Comparison of ENCODE assay signal across 25 cellular contexts in genomic region chr17:71496552-71496951, GRCh38.
A peak's percentile ranks its signal among the peaks of the same experiment; 100 is the strongest.
DNase-seq lines count a peak whose midpoint lies in the region; ATAC-seq and TF ChIP-seq lines count a peak whose summit lies in the region.
"Had no signal": no experiment of that assay in that cellular context is flagged by ENCODE, and none has a peak within 500 bp of the region (broad histone marks: within the 10 kb centered on the region; RNA-seq: fewer than 3 reads in every experiment).

No MANE protein-coding gene starts in this region.

- H3K27me3 Mint-ChIP-seq in HFFc6 (ENCODE audit: insufficient read depth), result no peaks in the 10 kb centered on the region
- no peaks in the 10 kb centered on the region for H3K27me3 Mint-ChIP-seq in activated naive CD4-positive, alpha-beta T cell treated with anti-CD3 and anti-CD28 coated beads for 36 hours (ENCODE audit: low read depth)
- H3K27me3 Mint-ChIP-seq in activated T-helper 17 cell treated with anti-CD3 and anti-CD28 coated beads, Interleukin-2, amount 50 U/mL, for 72 hours, result no peaks in the 10 kb centered on the region

- DNase-seq in AG08395 (ENCODE audit: low spot score), result peak; percentile 64
- DNase-seq in HFFc6, result peak; percentile 84
- peak; percentile 13 for DNase-seq in astrocyte of the hippocampus (ENCODE audit: low read depth, low spot score)
- peak; percentile 41 for DNase-seq in myocyte (ENCODE audit: low read depth)
- DNase-seq in NCI-H146 treated with DMSO at 0.1 percent for 48 hours (lab: John Stamatoyannopoulos, UW; ENCODE audit: unreplicated experiment), result no peak
- no peak for DNase-seq in NCI-H446 (lab: John Stamatoyannopoulos, UW)
- DNase-seq in activated naive CD4-positive, alpha-beta T cell treated with anti-CD3 and anti-CD28 coated beads for 36 hours, result no peak
- DNase-seq: activated CD4-positive, alpha-beta T cell treated with anti-CD3 and anti-CD28 coated beads for 1 hour; activated CD8-positive, alpha-beta T cell treated with anti-CD3 and anti-CD28 coated beads, Interleukin-2, amount 10 ng/mL, durations not matched to agents 7 days and 5 days; activated gamma-delta T cell; anterior cingulate cortex; central memory CD4-positive, alpha-beta T cell; heart right ventricle; left cardiac atrium; NCI-H1436; NCI-H2171; NCI-H524; SJCRH30; small intestine; stimulated activated CD4-positive, alpha-beta T cell treated with anti-CD3 and anti-CD28 coated beads, Interleukin-2, amount 100 ng/mL, for 24 hours; substantia nigra; uterus had no signal

- CTCF ChIA-PET in activated naive CD4-positive, alpha-beta T cell treated with anti-CD3 and anti-CD28 coated beads for 36 hours (lab: Charles Lee), result no interaction called here

- H3K9me3 Mint-ChIP-seq in HFFc6, result no peaks in the 10 kb centered on the region
- peaks cover 5% of the 10 kb centered on the region for H3K9me3 Mint-ChIP-seq in activated naive CD4-positive, alpha-beta T cell treated with anti-CD3 and anti-CD28 coated beads for 36 hours
- peaks cover 3% of the 10 kb centered on the region for H3K9me3 Mint-ChIP-seq in activated T-helper 17 cell treated with anti-CD3 and anti-CD28 coated beads, Interleukin-2, amount 50 U/mL, for 72 hours

- ATAC-seq in activated T-helper 17 cell treated with anti-CD3 and anti-CD28 coated beads, Interleukin-2, amount 50 U/mL, for 72 hours (replicated peaks), result no peak
- ATAC-seq: activated CD8-positive, alpha-beta T cell treated with anti-CD3 and anti-CD28 coated beads, Interleukin-2, amount 10 ng/mL, durations not matched to agents 7 days and 5 days; heart right ventricle; K562; left cardiac atrium had no signal

- peaks cover 41% of the 10 kb centered on the region for H3K4me1 Mint-ChIP-seq in HFFc6 (ENCODE audit: low read depth)
- no peaks in the 10 kb centered on the region for H3K4me1 Mint-ChIP-seq in activated naive CD4-positive, alpha-beta T cell treated with anti-CD3 and anti-CD28 coated beads for 36 hours (ENCODE audit: low read depth)
- no peaks in the 10 kb centered on the region for H3K4me1 Mint-ChIP-seq in activated T-helper 17 cell treated with anti-CD3 and anti-CD28 coated beads, Interleukin-2, amount 50 U/mL, for 72 hours
- H3K4me1 Mint-ChIP-seq: CD14-positive monocyte had no signal

- intact Hi-C loops in activated naive CD4-positive, alpha-beta T cell treated with anti-CD3 and anti-CD28 coated beads for 36 hours (cut with micrococcal nuclease), result no loop called here

- H3K36me3 Mint-ChIP-seq in HFFc6 (ENCODE audit: low read depth), result no peaks in the 10 kb centered on the region
- H3K36me3 Mint-ChIP-seq in activated naive CD4-positive, alpha-beta T cell treated with anti-CD3 and anti-CD28 coated beads for 36 hours (ENCODE audit: low read depth), result no peaks in the 10 kb centered on the region
- no peaks in the 10 kb centered on the region for H3K36me3 Mint-ChIP-seq in activated T-helper 17 cell treated with anti-CD3 and anti-CD28 coated beads, Interleukin-2, amount 50 U/mL, for 72 hours (ENCODE audit: low read depth)
- H3K36me3 Mint-ChIP-seq: CD14-positive monocyte had no signal

- no peak for TF ChIP-seq CTCF in HFFc6 (IDR thresholded peaks at IDR 0.05)

- no peak overlapping the region for H3K4me3 Mint-ChIP-seq in HFFc6
- no peak overlapping the region for H3K4me3 Mint-ChIP-seq in activated naive CD4-positive, alpha-beta T cell treated with anti-CD3 and anti-CD28 coated beads for 36 hours
- H3K4me3 Mint-ChIP-seq in activated T-helper 17 cell treated with anti-CD3 and anti-CD28 coated beads, Interleukin-2, amount 50 U/mL, for 72 hours, result no peak overlapping the region
- H3K4me3 Mint-ChIP-seq: activated CD8-positive, alpha-beta T cell treated with anti-CD3 and anti-CD28 coated beads, Interleukin-2, amount 10 ng/mL, durations not matched to agents 7 days and 5 days; CD14-positive monocyte had no signal

- H3K27ac Mint-ChIP-seq in HFFc6, result no peak overlapping the region
- H3K27ac Mint-ChIP-seq in activated naive CD4-positive, alpha-beta T cell treated with anti-CD3 and anti-CD28 coated beads for 36 hours, result no peak overlapping the region
- H3K27ac Mint-ChIP-seq in activated T-helper 17 cell treated with anti-CD3 and anti-CD28 coated beads, Interleukin-2, amount 50 U/mL, for 72 hours, result no peak overlapping the region
- H3K27ac Mint-ChIP-seq: activated CD8-positive, alpha-beta T cell treated with anti-CD3 and anti-CD28 coated beads, Interleukin-2, amount 10 ng/mL, durations not matched to agents 7 days and 5 days; CD14-positive monocyte had no signal

Comparison
In these comparisons a context has a peak if more than half of its experiments do, and no peak if none do; other contexts are left out.
1. DNase-seq: peak in AG08395 (single experiment), HFFc6 (single experiment), astrocyte of the hippocampus (single experiment) and myocyte (single experiment); none in NCI-H146 treated with DMSO at 0.1 percent for 48 hours (single experiment), NCI-H446 (0 of 2) and activated naive CD4-positive, alpha-beta T cell treated with anti-CD3 and anti-CD28 coated beads for 36 hours (single experiment).